ENCODE assay signal across 17 cellular contexts in genomic region chr5:150595466-150596031, GRCh38. TPM values are rescaled to one million over a fixed set of nuclear protein-coding genes. Genes with fewer than 3 reads are reported as not detected.
DNase-seq lines count a peak whose midpoint lies in the region; ATAC-seq, FAIRE-seq and TF ChIP-seq lines count a peak whose summit lies in the region.
"Had no signal": no experiment of that assay in that cellular context is flagged by ENCODE, and none has a peak within 500 bp of the region (broad histone marks: within the 10 kb centered on the region; RNA-seq: fewer than 3 reads in every experiment).

No MANE protein-coding gene starts in this region.

- H3K27ac ChIP-seq in SK-N-SH (ENCODE audit: low read depth in 2 of 2, low read length in 1 of 2) = peak overlapping the region in 1 of 2 experiments; percentile 85; a peak in 2 of 4 replicates
- H3K27ac ChIP-seq in endothelial cell of umbilical vein (ENCODE audit: insufficient read depth, low read depth, low read length) = peak overlapping the region; percentile 79
- H3K27ac ChIP-seq in lower lobe of right lung = peak overlapping the region; percentile 46
- peak overlapping the region in 4 of 5 donors; percentile 24 to 58 (median 38) for H3K27ac ChIP-seq in stomach
- H3K27ac ChIP-seq: dorsolateral prefrontal cortex had no signal

- no peaks in the 10 kb centered on the region for H3K9me1 ChIP-seq in endothelial cell of umbilical vein (replicated peaks; ENCODE audit: control insufficient read depth, extremely low read depth, insufficient read depth, low read length)

- CTCF ChIA-PET in SK-N-SH (lab: Yijun Ruan, JAX) (interaction anchor here (2.2 to 6.8 kb wide), 2 partner anchors 22 to 34 kb away, joined by 9 to 41 read pairs; no protein-coding TSS in a partner anchor), endothelial cell of umbilical vein (lab: Charles Lee) (no interaction called here)

- H3K27me3 ChIP-seq in SK-N-SH (ENCODE audit: insufficient read depth) (no peaks in the 10 kb centered on the region), endothelial cell of umbilical vein (ENCODE audit: control insufficient read depth in 2 of 2, insufficient read depth in 2 of 2, low read length in 2 of 2) (no peaks in the 10 kb centered on the region), lower lobe of right lung (ENCODE audit: low read depth) (no peaks in the 10 kb centered on the region), stomach (no peaks in the 10 kb centered on the region)
- H3K27me3 ChIP-seq: dorsolateral prefrontal cortex had no signal

- POLR2A ChIA-PET in SK-N-SH (lab: Yijun Ruan, JAX) (no interaction called here), endothelial cell of umbilical vein (lab: Charles Lee) (interaction anchor here (1.2 kb wide), 1 partner anchor 17 kb away, joined by 3 read pairs; no protein-coding TSS in a partner anchor)

- peaks cover 26 to 86% of the 10 kb centered on the region in 2 experiments for H3K4me1 ChIP-seq in SK-N-SH (ENCODE audit: control insufficient read depth in 1 of 2, insufficient read depth in 2 of 2, low read depth in 1 of 2, low read length in 1 of 2)
- H3K4me1 ChIP-seq in endothelial cell of umbilical vein (ENCODE audit: control insufficient read depth, extremely low read depth, insufficient read depth, low read length) = peaks cover 46% of the 10 kb centered on the region
- peaks cover 65% of the 10 kb centered on the region for H3K4me1 ChIP-seq in lower lobe of right lung
- peaks cover 24 to 72% (median 35%) of the 10 kb centered on the region in 4 donors for H3K4me1 ChIP-seq in stomach

- H3K27ac Mint-ChIP-seq in immature natural killer cell = no peak overlapping the region
- H3K27ac Mint-ChIP-seq: activated naive CD8-positive, alpha-beta T cell treated with anti-CD3 and anti-CD28 coated beads, Interleukin-2, amount 10 ng/mL, durations not matched to agents 7 days and 5 days; B cell had no signal

- H3K9me3 ChIP-seq in SK-N-SH = no peaks in the 10 kb centered on the region
- H3K9me3 ChIP-seq in endothelial cell of umbilical vein (replicated peaks; ENCODE audit: control insufficient read depth, insufficient read depth, low read length) = no peaks in the 10 kb centered on the region
- no peaks in the 10 kb centered on the region for H3K9me3 ChIP-seq in lower lobe of right lung
- H3K9me3 ChIP-seq in stomach = no peaks in the 10 kb centered on the region

- no peak for TF ChIP-seq POLR2A in endothelial cell of umbilical vein (IDR thresholded peaks at IDR 0.05; ENCODE audit: low read depth, low read length)
- TF ChIP-seq POLR2A in stomach (IDR thresholded peaks at IDR 0.05) = no peak

- TF ChIP-seq EP300 in SK-N-SH (IDR thresholded peaks at IDR 0.05; ENCODE audit: borderline replicate concordance in 1 of 2, low read depth in 1 of 2, low read length in 1 of 2) (peak in 1 of 2 experiments; percentile 43; a peak in 1 of 4 replicates), stomach (IDR thresholded peaks at IDR 0.05) (no peak)

- intact Hi-C loops in endothelial cell of umbilical vein (cut with micrococcal nuclease) (loop anchor here (1.0 kb wide), 3 partner anchors 24 to 46 kb away; no protein-coding TSS in a partner anchor), lower lobe of right lung (cut with DNase I) (no loop called here), stomach (cut with DNase I; ENCODE audit: low total_unique reads) (no loop called here)

- H3K36me3 Mint-ChIP-seq in immature natural killer cell = no peaks in the 10 kb centered on the region
- H3K36me3 Mint-ChIP-seq: activated naive CD8-positive, alpha-beta T cell treated with anti-CD3 and anti-CD28 coated beads, Interleukin-2, amount 10 ng/mL, durations not matched to agents 7 days and 5 days had no signal

- H2AFZ ChIP-seq in SK-N-SH (ENCODE audit: low read depth) (no peak overlapping the region), endothelial cell of umbilical vein (ENCODE audit: low read depth, low read length) (peak overlapping the region; percentile 59)

- no peak overlapping the region for H3K4me3 Mint-ChIP-seq in immature natural killer cell
- H3K4me3 Mint-ChIP-seq: activated naive CD8-positive, alpha-beta T cell treated with anti-CD3 and anti-CD28 coated beads, Interleukin-2, amount 10 ng/mL, durations not matched to agents 7 days and 5 days; B cell had no signal

- no peaks in the 10 kb centered on the region for H3K9me3 Mint-ChIP-seq in immature natural killer cell
- H3K9me3 Mint-ChIP-seq: activated naive CD8-positive, alpha-beta T cell treated with anti-CD3 and anti-CD28 coated beads, Interleukin-2, amount 10 ng/mL, durations not matched to agents 7 days and 5 days had no signal

- H3K4me2 ChIP-seq in SK-N-SH (no peak overlapping the region), endothelial cell of umbilical vein (ENCODE audit: insufficient read depth, low read length) (peak overlapping the region; percentile 8)

- dilution Hi-C loops in endothelial cell of umbilical vein (cut with MboI; ENCODE audit: extremely low pct_ligation_motif_present, low sequenced_read_pairs) = no loop called here

- TF ChIP-seq CTCF in SK-N-SH (IDR thresholded peaks at IDR 0.05) = no peak
- no peak for TF ChIP-seq CTCF in endothelial cell of umbilical vein (IDR thresholded peaks at IDR 0.05; ENCODE audit: extremely low read depth in 1 of 2, insufficient read depth in 1 of 2, low read depth in 1 of 2, low read length in 2 of 2)
- no peak for TF ChIP-seq CTCF in lower lobe of right lung (IDR thresholded peaks at IDR 0.05)
- TF ChIP-seq CTCF in stomach (IDR thresholded peaks at IDR 0.05) = no peak

- H3K9ac ChIP-seq in SK-N-SH (no peak overlapping the region), endothelial cell of umbilical vein (replicated peaks; ENCODE audit: extremely low read depth, insufficient read depth, low read length) (peak overlapping the region; percentile 44)

- H3K36me3 ChIP-seq in SK-N-SH (replicated peaks in 1 of 2; ENCODE audit: control insufficient read depth in 1 of 2, insufficient read depth in 2 of 2, low read length in 1 of 2) (no peaks in the 10 kb centered on the region), endothelial cell of umbilical vein (ENCODE audit: control insufficient read depth in 2 of 2, extremely low read depth in 1 of 2, insufficient read depth in 2 of 2, low read length in 2 of 2) (no peaks in the 10 kb centered on the region), lower lobe of right lung (no peaks in the 10 kb centered on the region), stomach (no peaks in the 10 kb centered on the region)

- 63% methylated on average over 11 of the region's 12 CpGs for WGBS in SK-N-SH (ENCODE audit: low lambda C conversion rate)
- WGBS in stomach, 5 donors = 45 to 68% (median 56%) methylated on average over 9 to 12 of the region's 12 CpGs

- BruUV-seq in endothelial cell of umbilical vein (replicated peaks; lab: Mats Ljungman, UMichigan) = no TSS peak

- H3K27me3 Mint-ChIP-seq in immature natural killer cell (ENCODE audit: low read depth in 3 of 3) = peaks cover 0 to 4% (median 1%) of the 10 kb centered on the region in 3 donors
- H3K27me3 Mint-ChIP-seq: activated naive CD8-positive, alpha-beta T cell treated with anti-CD3 and anti-CD28 coated beads, Interleukin-2, amount 10 ng/mL, durations not matched to agents 7 days and 5 days; B cell had no signal

- H3K79me2 ChIP-seq in SK-N-SH (ENCODE audit: insufficient read depth) (no peaks in the 10 kb centered on the region), endothelial cell of umbilical vein (ENCODE audit: control insufficient read depth, insufficient read depth, low read length) (no peaks in the 10 kb centered on the region)

- no peaks in the 10 kb centered on the region for H3K9me2 ChIP-seq in SK-N-SH

- H3K4me3 ChIP-seq in SK-N-SH (ENCODE audit: low read depth in 2 of 2, low read length in 1 of 2) (no peak overlapping the region), endothelial cell of umbilical vein (replicated peaks in 1 of 3; ENCODE audit: insufficient read depth in 1 of 3, low read depth in 1 of 3, low read length in 3 of 3) (no peak overlapping the region), lower lobe of right lung (no peak overlapping the region), stomach (no peak overlapping the region)
- H3K4me3 ChIP-seq: dorsolateral prefrontal cortex had no signal

- no peaks in the 10 kb centered on the region for H4K20me1 ChIP-seq in SK-N-SH (ENCODE audit: insufficient read depth)
- H4K20me1 ChIP-seq in endothelial cell of umbilical vein (replicated peaks; ENCODE audit: control insufficient read depth, extremely low read depth, insufficient read depth, low read length) = no peaks in the 10 kb centered on the region

- ATAC-seq in lower lobe of right lung (peak in 1 of 2 donors; percentile 7), HG03135 (IDR thresholded peaks at IDR 0.05; ENCODE audit: unreplicated experiment) (no peak)

- no peaks in the 10 kb centered on the region for H3F3A ChIP-seq in SK-N-SH (replicated peaks; ENCODE audit: insufficient read depth)

- TF ChIP-seq RAD21 in SK-N-SH (IDR thresholded peaks at IDR 0.05; ENCODE audit: low read length) = no peak; the same call in 1 of the 2 replicates

- H3K4me1 Mint-ChIP-seq in immature natural killer cell = no peaks in the 10 kb centered on the region
- H3K4me1 Mint-ChIP-seq: activated naive CD8-positive, alpha-beta T cell treated with anti-CD3 and anti-CD28 coated beads, Interleukin-2, amount 10 ng/mL, durations not matched to agents 7 days and 5 days had no signal

- FAIRE-seq in endothelial cell of umbilical vein (lab: Jason Lieb, UNC) = peak; percentile 89
- FAIRE-seq: frontal cortex, G401.6 had no signal

- DNase-seq in SK-N-SH = no peak
- DNase-seq in endothelial cell of umbilical vein (ENCODE audit: low read depth, low spot score) = peak; percentile 95
- no peak for DNase-seq in lower lobe of right lung
- no peak for DNase-seq in stomach
- DNase-seq in NCI-H510A treated with DMSO at 0.1 percent for 48 hours (lab: John Stamatoyannopoulos, UW) = no peak
- no peak for DNase-seq in DMS114 treated with DMSO at 0.1 percent for 48 hours (lab: John Stamatoyannopoulos, UW; ENCODE audit: unreplicated experiment)
- no peak for DNase-seq in immature natural killer cell
- DNase-seq: activated CD4-positive, alpha-beta T cell treated with anti-CD3 and anti-CD28 coated beads for 1 hour; activated naive CD8-positive, alpha-beta T cell treated with anti-CD3 and anti-CD28 coated beads, Interleukin-2, amount 10 ng/mL, durations not matched to agents 7 days and 5 days; dorsolateral prefrontal cortex; NCI-H1092 treated with DMSO at 0.1 percent for 48 hours; NCI-H226; occipital lobe had no signal

RNA-seq across cellular contexts. Expression of gene SYNPO, which starts 44.9 kb away (rescaled TPM):
- polyA plus RNA-seq in SK-N-SH (2012; rRNA removed) (3.0 and 5.1 TPM in 2 replicates), endothelial cell of umbilical vein (56.9 and 68.4 TPM in 2 replicates), stomach (10 to 100 TPM; 12.6 to 42.3 (median 23.2) TPM), immature natural killer cell (not detected)
- 3.3 and 4.5 TPM in 2 replicates for polyA plus RNA-seq in SK-N-SH (2012; cell fraction: cytosol; rRNA removed)
- 9.8 and 14.0 TPM in 2 replicates for polyA plus RNA-seq in SK-N-SH (2012; cell fraction: nucleus; rRNA removed)
- total RNA-seq in endothelial cell of umbilical vein (93.9 and 121 TPM in 2 replicates), lower lobe of right lung (90.6 TPM), stomach (10 to 100 TPM in 3 of 5 donors, 1 to 10 TPM in 2; 3.7 to 52.7 (median 20.1) TPM)
- 58.1 and 70.3 TPM in 2 replicates for polyA plus RNA-seq in endothelial cell of umbilical vein (2011; cell fraction: cytosol; rRNA removed)
- polyA plus RNA-seq in endothelial cell of umbilical vein (2011; cell fraction: nucleus; rRNA removed) = 80.9 and 110 TPM in 2 replicates
- 58.3 and 66.7 TPM in 2 replicates for polyA plus RNA-seq in endothelial cell of umbilical vein (2012)
- polyA minus RNA-seq in endothelial cell of umbilical vein = 84.2 and 147 TPM in 2 replicates
- polyA minus RNA-seq in endothelial cell of umbilical vein (2011; cell fraction: cytosol; rRNA and poly(A)+ RNA removed) = 8.7 TPM
- polyA minus RNA-seq in endothelial cell of umbilical vein (2011; cell fraction: nucleus; rRNA and poly(A)+ RNA removed) = 66.6 and 71.2 TPM in 2 replicates
